In the genomic region with DNA sequence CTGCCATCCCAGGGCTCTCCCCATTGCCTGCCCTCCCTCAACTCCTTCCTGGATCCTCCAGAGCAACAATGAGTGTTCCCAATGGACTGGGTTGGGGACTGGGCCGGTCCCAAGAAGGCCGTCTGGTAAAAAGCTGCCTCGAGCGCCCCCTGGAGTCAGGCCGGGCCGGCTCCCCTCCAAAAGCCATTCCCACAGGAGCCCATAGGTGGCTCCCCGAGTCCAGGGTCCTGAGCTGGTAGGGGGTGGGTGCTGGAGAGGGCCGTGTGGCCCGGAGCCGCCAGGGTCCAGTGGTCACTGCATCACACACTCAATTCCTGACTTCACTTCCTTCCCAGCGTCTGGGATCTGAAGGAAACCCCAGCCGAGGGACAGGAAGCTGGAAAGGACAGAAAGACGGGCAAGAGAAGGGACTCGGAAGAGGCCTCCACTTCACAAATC, we compare ENCODE assay signal across 9 cellular contexts. TPM values are rescaled to one million over a fixed set of nuclear protein-coding genes. Genes with fewer than 3 reads are reported as not detected.
DNase-seq lines count a peak whose midpoint lies in the region; ATAC-seq, FAIRE-seq and TF ChIP-seq lines count a peak whose summit lies in the region.
"Had no signal": no experiment of that assay in that cellular context is flagged by ENCODE, and none has a peak within 500 bp of the region (broad histone marks: within the 10 kb centered on the region; RNA-seq: fewer than 3 reads in every experiment).

No MANE protein-coding gene starts in this region.

- no peak for FAIRE-seq in pancreas (lab: Jason Lieb, UNC)
- FAIRE-seq: colon had no signal

- H3K4me3 ChIP-seq in HL-60 (replicated peaks; ENCODE audit: insufficient read depth, low read length) = no peak overlapping the region
- H3K4me3 ChIP-seq in SJSA1 = no peak overlapping the region
- no peak overlapping the region for H3K4me3 ChIP-seq in gastroesophageal sphincter
- no peak overlapping the region for H3K4me3 ChIP-seq in pancreas
- H3K4me3 ChIP-seq in thoracic aorta = no peak overlapping the region

- H3K9me3 ChIP-seq in SJSA1 (replicated peaks) (no peaks in the 10 kb centered on the region), gastroesophageal sphincter (no peaks in the 10 kb centered on the region), pancreas (no peaks in the 10 kb centered on the region), thoracic aorta (no peaks in the 10 kb centered on the region)

- H3K36me3 ChIP-seq in SJSA1 (peaks cover 73% of the 10 kb centered on the region), gastroesophageal sphincter (peaks cover 0 to 72% of the 10 kb centered on the region in 2 donors), pancreas (peaks cover 0 to 63% (median 37%) of the 10 kb centered on the region in 3 donors), thoracic aorta (peaks cover 40% of the 10 kb centered on the region)

- no peak for TF ChIP-seq POLR2A in gastroesophageal sphincter (IDR thresholded peaks at IDR 0.05)

- H3K27ac ChIP-seq in HL-60 (replicated peaks) (no peak overlapping the region), SJSA1 (peak overlapping the region; percentile 69), gastroesophageal sphincter (peak overlapping the region in 3 of 4 donors; percentile 56 to 76 (median 65)), pancreas (peak overlapping the region in 1 of 4 donors; percentile 19), thoracic aorta (peak overlapping the region; percentile 75 to 80)

- H3K27me3 ChIP-seq in HL-60 (ENCODE audit: insufficient read depth, poor library complexity, severe bottlenecking) = no peaks in the 10 kb centered on the region
- no peaks in the 10 kb centered on the region for H3K27me3 ChIP-seq in SJSA1 (replicated peaks)
- H3K27me3 ChIP-seq in gastroesophageal sphincter = no peaks in the 10 kb centered on the region
- H3K27me3 ChIP-seq in pancreas = no peaks in the 10 kb centered on the region
- no peaks in the 10 kb centered on the region for H3K27me3 ChIP-seq in thoracic aorta (replicated peaks; ENCODE audit: insufficient read depth)

- ATAC-seq in gastroesophageal sphincter (peak; percentile 86), pancreas (peak; percentile 73 to 91 (median 88)), thoracic aorta (ENCODE audit: insufficient number of reproducible peaks, low FRiP score, low read depth) (peak; percentile 34)

- TF ChIP-seq EP300 in gastroesophageal sphincter (IDR thresholded peaks at IDR 0.05) = no peak

- DNase-seq in DMS153 treated with DMSO at 0.1 percent for 48 hours (lab: John Stamatoyannopoulos, UW; ENCODE audit: unreplicated experiment) (peak; percentile 11), HL-60 (ENCODE audit: low read depth in 1 of 2, low spot score in 1 of 2) (peak in 1 of 2 experiments; percentile 75), SJSA1 (ENCODE audit: low read depth in 1 of 2, low spot score in 2 of 2) (peak; percentile 82 to 89), activated gamma-delta T cell treated with Interleukin-2 at 50 U/mL for 16 hours (peak; percentile 68), pancreas (peak; percentile 62 to 92 (median 83)), thoracic aorta (ENCODE audit: low spot score) (no peak), NCI-H2029 treated with DMSO at 0.1 percent for 48 hours (lab: John Stamatoyannopoulos, UW) (no peak)

- H3K4me1 ChIP-seq in SJSA1 (replicated peaks) (peaks cover 6% of the 10 kb centered on the region), gastroesophageal sphincter (peaks cover 0 to 32% (median 7%) of the 10 kb centered on the region in 3 donors), pancreas (no peaks in the 10 kb centered on the region), thoracic aorta (ENCODE audit: control insufficient read depth in 1 of 2, low read depth in 2 of 2) (peaks cover 17 to 32% of the 10 kb centered on the region in 2 donors)

- TF ChIP-seq CTCF in HL-60 (IDR thresholded peaks at IDR 0.05; ENCODE audit: insufficient read depth, low read length) (peak; percentile 90), gastroesophageal sphincter (IDR thresholded peaks at IDR 0.05) (peak in 3 of 4 experiments; percentile 96 to 98 (median 98)), pancreas (IDR thresholded peaks at IDR 0.05) (peak; percentile 83 to 97 (median 92)), thoracic aorta (IDR thresholded peaks at IDR 0.05) (peak; percentile 72)

- WGBS in gastroesophageal sphincter (ENCODE audit: low coverage in 1 of 2), 2 donors = 20% methylated on average over 3 of the region's 14 CpGs; no CpG with 5 or more reads in 1 of the 2 donors
- 24 to 27% methylated on average over 13 to 14 of the region's 14 CpGs for WGBS in pancreas, 2 donors

- intact Hi-C loops in pancreas (cut with DNase I) = loop anchor here in 2 of 3 donors (5.0 to 10.0 kb wide), 2 partner anchors 34 to 182 kb away; no protein-coding TSS in a partner anchor

RNA-seq across cellular contexts. Expression of a gene that starts 10.7 kb away (rescaled TPM):
- 5.6 and 10.8 TPM in 2 replicates for total RNA-seq in SJSA1 (2014; rRNA removed; shearing (Covaris generic))
- total RNA-seq in gastroesophageal sphincter = 10 to 100 TPM; 19.9 to 24.8 (median 22.5) TPM
- total RNA-seq in pancreas = 1 to 10 TPM; 1.4 to 5.9 (median 3.5) TPM
- polyA plus RNA-seq in pancreas = 1 to 10 TPM; 6.0 to 7.6 TPM
- total RNA-seq in thoracic aorta = 10 to 100 TPM in 1 of 2 donors, 1 to 10 TPM in 1; 9.6 to 24.2 TPM

RNA-seq across cellular contexts. Expression of a gene that starts 43.4 kb away (rescaled TPM):
- total RNA-seq in SJSA1 (2014; rRNA removed; shearing (Covaris generic)) = 11.4 and 15.3 TPM in 2 replicates
- total RNA-seq in gastroesophageal sphincter (10 to 100 TPM in 3 of 4 donors, 1 to 10 TPM in 1; 9.3 to 18.4 (median 12.7) TPM), pancreas (10 to 100 TPM; 23.0 to 38.4 (median 26.4) TPM), thoracic aorta (10 to 100 TPM; 24.8 to 27.7 TPM)
- polyA plus RNA-seq in pancreas = 10 to 100 TPM; 13.9 to 14.0 TPM

RNA-seq across cellular contexts. Expression of a gene that starts 53.6 kb away (rescaled TPM):
- not detected in 2 replicates for total RNA-seq in SJSA1 (2014; rRNA removed; shearing (Covaris generic))
- total RNA-seq in gastroesophageal sphincter (not detected), pancreas (not detected), thoracic aorta (not detected)
- polyA plus RNA-seq in pancreas = not detected

Comparison
In these comparisons a context has a peak if more than half of its experiments do, and no peak if none do; other contexts are left out.
1. DNase-seq: peak in DMS153 treated with DMSO at 0.1 percent for 48 hours (single experiment), SJSA1 (2 of 2), activated gamma-delta T cell treated with Interleukin-2 at 50 U/mL for 16 hours (single experiment) and pancreas (6 of 6); none in thoracic aorta (single experiment) and NCI-H2029 treated with DMSO at 0.1 percent for 48 hours (single experiment).
2. ATAC-seq: peak in every context shown above with its lines; median percentile 88 in pancreas; 86 in gastroesophageal sphincter; 34 in thoracic aorta.
3. Peak in every context shown above with its lines, with median percentiles within 50 percentile points of each other: CTCF ChIP-seq.